2 cellular contexts compared by ENCODE assay signal in genomic region chr19:1752009-1752756, GRCh38.
TF ChIP-seq lines count a peak whose summit lies in the region.

No MANE protein-coding gene starts in this region.

TF ChIP-seq in HCT116, 20 proteins besides CTCF, POLR2A, EP300 and RAD21:
- no peak for TF ChIP-seq TCF7L2 (IDR thresholded peaks at IDR 0.05; ENCODE audit: borderline replicate concordance, extremely low read depth, insufficient read depth, insufficient read length)
- no peak for TF ChIP-seq JUND (IDR thresholded peaks at IDR 0.05)
- TF ChIP-seq ZBTB33 (IDR thresholded peaks at IDR 0.05; ENCODE audit: extremely low read depth, insufficient replicate concordance, low read length) = no peak
- TF ChIP-seq FOSL1 (IDR thresholded peaks at IDR 0.05; ENCODE audit: low read depth) = no peak
- TF ChIP-seq EGR1 (IDR thresholded peaks at IDR 0.05; ENCODE audit: low read depth) = no peak
- no peak for TF ChIP-seq EZH2phosphoT487 (IDR thresholded peaks at IDR 0.05; ENCODE audit: borderline replicate concordance)
- no peak for TF ChIP-seq REST (IDR thresholded peaks at IDR 0.05; ENCODE audit: low read depth)
- TF ChIP-seq SRF (IDR thresholded peaks at IDR 0.05; ENCODE audit: low read depth) = no peak
- TF ChIP-seq ELF1 (IDR thresholded peaks at IDR 0.05; ENCODE audit: borderline replicate concordance, low read depth) = no peak
- TF ChIP-seq SP1 (IDR thresholded peaks at IDR 0.05; ENCODE audit: low read depth) = no peak
- no peak for TF ChIP-seq CEBPB (IDR thresholded peaks at IDR 0.05; ENCODE audit: low read depth)
TF ChIP-seq in HCT116: peak in this region for 0.

TF ChIP-seq in endothelial cell of umbilical vein, 7 proteins besides CTCF, POLR2A, EP300 and RAD21:
- no peak for TF ChIP-seq MYC (IDR thresholded peaks at IDR 0.05; ENCODE audit: low read depth, low read length)
- no peak for TF ChIP-seq POLR2AphosphoS5 (IDR thresholded peaks at IDR 0.05; ENCODE audit: insufficient read depth, low read depth, low read length)
- peak; percentile 7 for TF ChIP-seq EZH2 (IDR thresholded peaks at IDR 0.05; ENCODE audit: borderline replicate concordance, low read depth, low read length, severe bottlenecking)
- no peak for TF ChIP-seq FOS (IDR thresholded peaks at IDR 0.05; ENCODE audit: borderline replicate concordance, insufficient read depth, low read length)
- no peak for TF ChIP-seq GATA2 (IDR thresholded peaks at IDR 0.05; ENCODE audit: insufficient read depth, insufficient read length, low read depth, low read length)
- TF ChIP-seq, protein P1, sequence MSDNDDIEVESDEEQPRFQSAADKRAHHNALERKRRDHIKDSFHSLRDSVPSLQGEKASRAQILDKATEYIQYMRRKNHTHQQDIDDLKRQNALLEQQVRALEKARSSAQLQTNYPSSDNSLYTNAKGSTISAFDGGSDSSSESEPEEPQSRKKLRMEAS (IDR thresholded peaks at IDR 0.05; ENCODE audit: insufficient read depth, insufficient read length) = no peak
- no peak for TF ChIP-seq JUN (IDR thresholded peaks at IDR 0.05; ENCODE audit: borderline replicate concordance, insufficient read depth, insufficient read length, low read depth)
